In the genomic region with DNA sequence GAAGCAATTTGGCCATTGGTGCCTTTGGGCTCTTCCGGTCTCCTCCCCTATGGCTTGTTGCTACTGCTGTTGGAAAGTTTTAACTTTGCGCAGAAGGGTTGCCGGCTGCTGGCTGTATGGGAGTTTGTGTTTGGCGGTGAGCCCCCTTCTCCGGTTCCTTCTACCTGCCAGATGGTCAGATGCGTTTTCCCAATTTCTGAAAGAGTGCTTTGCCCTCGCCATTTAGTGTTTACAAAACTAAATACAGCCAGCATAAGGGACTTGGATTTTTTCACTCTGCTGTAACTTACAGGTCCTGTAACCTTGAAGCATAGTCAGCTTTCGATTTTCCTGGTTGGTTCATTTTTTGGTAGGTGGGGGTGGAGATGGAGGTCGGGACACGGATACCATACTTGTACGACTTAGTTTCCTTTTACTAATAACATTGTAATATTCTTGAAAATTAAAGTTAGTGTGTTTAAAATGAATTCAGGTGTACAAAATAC, we compare ENCODE assay signal across 8 cellular contexts. TPM values are rescaled to one million over a fixed set of nuclear protein-coding genes. Genes with fewer than 3 reads are reported as not detected.
DNase-seq lines count a peak whose midpoint lies in the region; ATAC-seq and TF ChIP-seq lines count a peak whose summit lies in the region.

No MANE protein-coding gene starts in this region.

- no peak for TF ChIP-seq CTCF in cardiac fibroblast (IDR thresholded peaks at IDR 0.05; ENCODE audit: low read depth, low read length)
- TF ChIP-seq CTCF in left lung (IDR thresholded peaks at IDR 0.05), result no peak
- no peak for TF ChIP-seq CTCF in thyroid gland (IDR thresholded peaks at IDR 0.05)

- no peak for ATAC-seq in activated T-cell treated with anti-CD3 and anti-CD28 coated beads, Interleukin-2, amount 50 U/mL, for 4 hours
- ATAC-seq in HG02678 (IDR thresholded peaks at IDR 0.05; ENCODE audit: unreplicated experiment) (peak; percentile 32), left lung (peak; percentile 71)

- H3K9me3 Mint-ChIP-seq in activated T-cell treated with anti-CD3 and anti-CD28 coated beads, Interleukin-2, amount 50 U/mL, for 4 hours, result no peaks in the 10 kb centered on the region

- no peak for TF ChIP-seq POLR2A in thyroid gland (IDR thresholded peaks at IDR 0.05)

- peaks cover 2% of the 10 kb centered on the region for H3K36me3 Mint-ChIP-seq in activated T-cell treated with anti-CD3 and anti-CD28 coated beads, Interleukin-2, amount 50 U/mL, for 4 hours (ENCODE audit: insufficient read depth)

- H3K4me1 ChIP-seq in left lung (peaks cover 10 to 45% of the 10 kb centered on the region in 2 donors), thyroid gland (peaks cover 7 to 13% of the 10 kb centered on the region in 2 donors)

- peak overlapping the region; percentile 100 for H3K4me3 Mint-ChIP-seq in activated T-cell treated with anti-CD3 and anti-CD28 coated beads, Interleukin-2, amount 50 U/mL, for 4 hours

- H3K27ac ChIP-seq in left lung, result peak overlapping the region; percentile 98 to 100
- peak overlapping the region; percentile 96 to 100 (median 99) for H3K27ac ChIP-seq in thyroid gland

- H3K4me1 Mint-ChIP-seq in activated T-cell treated with anti-CD3 and anti-CD28 coated beads, Interleukin-2, amount 50 U/mL, for 4 hours (ENCODE audit: low read depth), result peaks cover 47% of the 10 kb centered on the region

- intact Hi-C loops in left lung (cut with DNase I), result no loop called here
- intact Hi-C loops in thyroid gland (cut with DNase I), result no loop called here

- H3K27me3 Mint-ChIP-seq in activated T-cell treated with anti-CD3 and anti-CD28 coated beads, Interleukin-2, amount 50 U/mL, for 4 hours (ENCODE audit: low read depth), result no peaks in the 10 kb centered on the region

- H3K27me3 ChIP-seq in left lung, result no peaks in the 10 kb centered on the region
- no peaks in the 10 kb centered on the region for H3K27me3 ChIP-seq in thyroid gland

- peak overlapping the region; percentile 89 to 99 for H3K4me3 ChIP-seq in cardiac fibroblast (replicated peaks in 1 of 2; ENCODE audit: low read depth in 2 of 2, low read length in 2 of 2)
- H3K4me3 ChIP-seq in left lung, result peak overlapping the region; percentile 70 to 84
- peak overlapping the region; percentile 17 to 93 (median 83) for H3K4me3 ChIP-seq in thyroid gland (replicated peaks in 1 of 3)

- H3K36me3 ChIP-seq in left lung (peaks cover 0 to under 1% of the 10 kb centered on the region in 2 donors), thyroid gland (no peaks in the 10 kb centered on the region)

- WGBS in thyroid gland, 2 donors, result 0% methylated on average over 10 to 11 of the region's 11 CpGs

- DNase-seq in activated T-cell treated with anti-CD3 and anti-CD28 coated beads, Interleukin-2, amount 50 U/mL, for 4 hours, result no peak
- DNase-seq in activated T-cell treated with anti-CD3 and anti-CD28 coated beads, Interleukin-2, amount 50 U/mL, for 48 hours, result no peak
- DNase-seq in NCI-H2196 (lab: John Stamatoyannopoulos, UW; ENCODE audit: unreplicated experiment), result peak; percentile 72
- peak in 1 of 2 donors; percentile 95 for DNase-seq in cardiac fibroblast (ENCODE audit: low read depth in 2 of 2)
- no peak for DNase-seq in left lung
- DNase-seq in thyroid gland, result peak in 1 of 2 donors; percentile 72
- DNase-seq in DMS153 (lab: John Stamatoyannopoulos, UW), result no peak

- H3K9me3 ChIP-seq in left lung (no peaks in the 10 kb centered on the region), thyroid gland (no peaks in the 10 kb centered on the region)

RNA-seq across cellular contexts. Expression of a gene that starts 0.6 kb away (rescaled TPM):
- 10 to 100 TPM; 32.3 to 34.6 (median 32.7) TPM for total RNA-seq in activated T-cell treated with anti-CD3 and anti-CD28 coated beads, Interleukin-2, amount 50 U/mL, for 4 hours
- total RNA-seq in left lung (10 to 100 TPM; 26.3 to 28.3 TPM), thyroid gland (10 to 100 TPM; 27.2 to 38.8 (median 30.0) TPM)

RNA-seq across cellular contexts. Expression of a gene that starts 19.1 kb away (rescaled TPM):
- 100 to 1,000 TPM; 242 to 249 (median 243) TPM for total RNA-seq in activated T-cell treated with anti-CD3 and anti-CD28 coated beads, Interleukin-2, amount 50 U/mL, for 4 hours
- 100 to 1,000 TPM; 203 to 253 TPM for total RNA-seq in left lung
- 100 to 1,000 TPM; 297 to 948 (median 607) TPM for total RNA-seq in thyroid gland

RNA-seq across cellular contexts. Expression of a gene that starts 45.7 kb away (rescaled TPM):
- 1,000 to 10,000 TPM; 1,165 to 1,393 (median 1,366) TPM for total RNA-seq in activated T-cell treated with anti-CD3 and anti-CD28 coated beads, Interleukin-2, amount 50 U/mL, for 4 hours
- 100 to 1,000 TPM; 183 to 253 TPM for total RNA-seq in left lung
- total RNA-seq in thyroid gland, result 100 to 1,000 TPM; 125 to 157 (median 151) TPM

RNA-seq across cellular contexts. Expression of a gene that starts 46.2 kb away (rescaled TPM):
- total RNA-seq in activated T-cell treated with anti-CD3 and anti-CD28 coated beads, Interleukin-2, amount 50 U/mL, for 4 hours, result 100 to 1,000 TPM; 452 to 521 (median 492) TPM
- total RNA-seq in left lung, result 10 to 100 TPM; 90.5 to 96.7 TPM
- 100 to 1,000 TPM in 1 of 4 donors, 10 to 100 TPM in 3; 32.8 to 136 (median 79.8) TPM for total RNA-seq in thyroid gland

Comparison
In these comparisons a context has a peak if more than half of its experiments do, and no peak if none do; other contexts are left out.
1. ATAC-seq: peak in HG02678 (single experiment) and left lung (single experiment); none in activated T-cell treated with anti-CD3 and anti-CD28 coated beads, Interleukin-2, amount 50 U/mL, for 4 hours (0 of 2).
2. RNA of a gene that starts 45.7 kb away (total RNA-seq): 1,165 to 1,393 TPM in activated T-cell treated with anti-CD3 and anti-CD28 coated beads, Interleukin-2, amount 50 U/mL, for 4 hours; 183 to 253 TPM in left lung and 125 to 157 TPM in thyroid gland; every median in the first group is over 4 times any median in the second.
3. Peak in every context shown above with its lines, with median percentiles within 50 percentile points of each other: H3K4me3 ChIP-seq.